20 cellular contexts compared by ENCODE assay signal in the genomic region with DNA sequence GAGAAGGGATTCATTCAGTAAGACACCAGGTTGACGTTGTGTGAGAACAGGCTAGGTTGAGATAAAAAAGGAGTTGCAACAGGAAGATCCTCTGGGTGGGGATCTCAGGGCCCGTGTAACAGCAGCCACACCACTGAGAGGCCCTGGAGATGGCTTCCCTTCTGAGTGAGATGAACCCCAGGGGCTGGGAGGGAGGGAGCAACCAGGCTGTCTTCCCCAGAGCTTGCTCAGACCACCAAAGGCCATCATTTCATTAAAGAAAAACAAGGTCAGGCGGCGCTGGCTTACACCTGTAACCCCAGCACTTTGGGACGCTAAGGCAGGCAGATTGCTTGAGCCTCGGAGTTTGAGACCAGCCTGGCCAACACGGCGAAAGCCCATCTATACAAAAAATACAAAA.
"Had no signal": no experiment of that assay in that cellular context is flagged by ENCODE, and none has a peak within 500 bp of the region (broad histone marks: within the 10 kb centered on the region; RNA-seq: fewer than 3 reads in every experiment).

No MANE protein-coding gene starts in this region.

- H3K27me3 ChIP-seq: adrenal gland, vagina had no signal

- H3K9me3 Mint-ChIP-seq: activated CD4-positive, alpha-beta T cell treated with anti-CD3 and anti-CD28 coated beads, Interleukin-2, amount 10 ng/mL, durations not matched to agents 24 days and 14 days; activated naive CD4-positive, alpha-beta T cell treated with anti-CD3 and anti-CD28 coated beads, Interleukin-2, amount 50 U/mL, for 24 hours; stimulated activated naive CD8-positive, alpha-beta T cell treated with anti-CD3 and anti-CD28 coated beads, Interleukin-15, Interleukin-2, amounts not matched to agents 100 ng/mL and 50 ng/mL, for 24 hours; WTC11 had no signal

- H3K4me3 ChIP-seq: adrenal gland, spleen, thyroid gland, vagina had no signal

- H3K4me1 Mint-ChIP-seq: central memory CD8-positive, alpha-beta T cell had no signal

- H3K36me3 Mint-ChIP-seq: WTC11 had no signal

- H3K9me3 ChIP-seq: adrenal gland, neutrophil, spleen, thyroid gland, vagina had no signal

- H3K36me3 ChIP-seq: adrenal gland, neutrophil, thyroid gland had no signal

- H3K27ac Mint-ChIP-seq: activated CD4-positive, alpha-beta T cell treated with anti-CD3 and anti-CD28 coated beads, Interleukin-2, amount 10 ng/mL, durations not matched to agents 24 days and 14 days; activated CD8-positive, alpha-beta T cell treated with anti-CD3 and anti-CD28 coated beads, Interleukin-2, amount 10 ng/mL, durations not matched to agents 7 days and 5 days; activated naive CD4-positive, alpha-beta T cell treated with anti-CD3 and anti-CD28 coated beads, Interleukin-2, amount 50 U/mL, for 24 hours; effector memory CD8-positive, alpha-beta T cell; stimulated activated naive CD8-positive, alpha-beta T cell treated with anti-CD3 and anti-CD28 coated beads, Interleukin-15, Interleukin-2, amounts not matched to agents 100 ng/mL and 50 ng/mL, for 24 hours; WTC11 had no signal

- ATAC-seq: activated CD8-positive, alpha-beta T cell treated with anti-CD3 and anti-CD28 coated beads, Interleukin-2, amount 10 ng/mL, durations not matched to agents 7 days and 5 days; effector memory CD8-positive, alpha-beta T cell; left lobe of liver; naive thymus-derived CD8-positive, alpha-beta T cell; WTC11 had no signal

- H3K4me3 Mint-ChIP-seq: activated CD4-positive, alpha-beta T cell treated with anti-CD3 and anti-CD28 coated beads, Interleukin-2, amount 10 ng/mL, durations not matched to agents 24 days and 14 days; activated CD8-positive, alpha-beta T cell treated with anti-CD3 and anti-CD28 coated beads, Interleukin-2, amount 10 ng/mL, durations not matched to agents 7 days and 5 days; activated naive CD4-positive, alpha-beta T cell treated with anti-CD3 and anti-CD28 coated beads, Interleukin-2, amount 50 U/mL, for 24 hours; central memory CD8-positive, alpha-beta T cell; effector memory CD8-positive, alpha-beta T cell; stimulated activated naive CD8-positive, alpha-beta T cell treated with anti-CD3 and anti-CD28 coated beads, Interleukin-15, Interleukin-2, amounts not matched to agents 100 ng/mL and 50 ng/mL, for 24 hours; WTC11 had no signal

- H3K27ac ChIP-seq: neutrophil, spleen, thyroid gland, vagina had no signal

- H3K27me3 Mint-ChIP-seq: central memory CD8-positive, alpha-beta T cell had no signal

- DNase-seq: activated CD4-positive, alpha-beta T cell treated with anti-CD3 and anti-CD28 coated beads, Interleukin-2, amount 10 ng/mL, durations not matched to agents 24 days and 14 days; activated CD8-positive, alpha-beta memory T cell treated with anti-CD3 and anti-CD28 coated beads, Interleukin-2, amount 50 U/mL, for 4 hours; activated CD8-positive, alpha-beta T cell treated with anti-CD3 and anti-CD28 coated beads, Interleukin-2, amount 10 ng/mL, durations not matched to agents 7 days and 5 days; activated effector memory CD4-positive, alpha-beta T cell treated with anti-CD3 and anti-CD28 coated beads, Interleukin-2, amount 50 U/mL, for 16 hours; activated T-cell treated with anti-CD3 and anti-CD28 coated beads, Interleukin-2, amount 50 U/mL, for 48 hours; adrenal gland; dermis blood vessel endothelial cell; effector memory CD8-positive, alpha-beta T cell; islet precursor cell; naive thymus-derived CD8-positive, alpha-beta T cell; spleen; SW 1271 had no signal
